In the genomic region with DNA sequence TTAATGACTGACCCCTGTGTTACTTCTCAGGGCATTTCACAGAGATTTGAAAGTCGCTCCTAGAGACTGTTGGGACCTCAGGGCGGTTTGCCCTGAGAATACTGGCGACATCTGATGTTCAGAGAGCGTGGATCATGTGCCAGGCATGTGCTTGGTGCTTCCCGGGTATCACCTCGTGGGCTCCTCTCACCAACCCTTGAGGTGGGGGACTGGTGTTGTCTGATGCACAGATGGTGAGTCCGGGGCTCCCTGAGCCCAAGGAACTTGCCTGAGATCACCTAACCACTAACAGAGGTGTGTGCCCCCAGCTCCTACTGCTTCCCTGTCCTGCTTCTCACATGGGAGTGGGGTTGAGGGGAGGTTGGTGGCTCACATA, we compare ENCODE assay signal across 1 cellular context.
TF ChIP-seq lines count a peak whose summit lies in the region.

No MANE protein-coding gene starts in this region.

TF ChIP-seq in endothelial cell of umbilical vein, 7 proteins besides CTCF, POLR2A, EP300 and RAD21 (continued from another document):
- no peak for TF ChIP-seq POLR2AphosphoS5 (IDR thresholded peaks at IDR 0.05; ENCODE audit: insufficient read depth, low read depth, low read length)
- TF ChIP-seq, protein P1, sequence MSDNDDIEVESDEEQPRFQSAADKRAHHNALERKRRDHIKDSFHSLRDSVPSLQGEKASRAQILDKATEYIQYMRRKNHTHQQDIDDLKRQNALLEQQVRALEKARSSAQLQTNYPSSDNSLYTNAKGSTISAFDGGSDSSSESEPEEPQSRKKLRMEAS (IDR thresholded peaks at IDR 0.05; ENCODE audit: insufficient read depth, insufficient read length) = no peak
- TF ChIP-seq GATA2 (IDR thresholded peaks at IDR 0.05; ENCODE audit: insufficient read depth, insufficient read length, low read depth, low read length) = no peak
